Comparison of ENCODE assay signal across 8 cellular contexts in the genomic region with DNA sequence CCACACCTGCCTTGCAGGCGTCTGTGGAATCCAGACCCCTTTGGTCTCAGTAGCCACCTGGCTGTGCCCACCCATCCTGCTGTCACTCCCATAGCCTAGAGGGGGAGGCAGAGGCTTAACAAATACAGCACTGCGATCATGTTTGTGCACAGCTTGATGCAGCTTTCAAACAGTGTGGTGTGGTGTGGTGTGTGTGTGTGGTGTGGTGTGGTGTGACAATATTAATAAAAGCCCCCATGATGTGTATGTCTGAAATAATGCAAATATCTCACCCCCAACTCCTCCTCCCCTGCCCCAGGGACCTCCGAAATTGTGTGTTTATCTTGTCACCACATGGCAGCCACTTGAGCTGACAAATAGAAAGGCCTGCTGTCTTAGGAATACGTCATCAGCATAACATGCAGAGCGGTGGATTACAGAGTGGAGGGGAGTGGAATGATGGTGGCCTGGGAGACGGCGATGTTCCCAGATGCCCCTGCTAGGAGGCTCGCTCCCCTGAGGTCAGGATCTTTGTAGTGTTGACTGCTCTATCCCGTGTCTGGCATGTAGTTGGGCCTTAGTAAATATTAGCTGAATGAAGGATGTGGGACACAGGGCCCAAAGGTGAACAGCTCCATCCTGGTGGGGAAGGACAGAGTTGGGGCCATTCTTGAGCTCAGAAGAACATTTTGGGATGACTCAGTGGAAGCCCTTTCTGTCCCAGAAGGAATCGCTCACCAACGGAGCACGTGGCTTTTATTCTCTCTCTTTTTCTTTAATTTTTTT. TPM values are rescaled to one million over a fixed set of nuclear protein-coding genes. Genes with fewer than 3 reads are reported as not detected.
DNase-seq lines count a peak whose midpoint lies in the region; ATAC-seq, FAIRE-seq and TF ChIP-seq lines count a peak whose summit lies in the region.

No MANE protein-coding gene starts in this region.

- peak overlapping the region; percentile 84 for H3K4me3 Mint-ChIP-seq in activated CD4-positive, alpha-beta memory T cell treated with anti-CD3 and anti-CD28 coated beads, Interleukin-2, amount 10 ng/mL, durations not matched to agents 7 days and 5 days
- no peak overlapping the region for H3K4me3 Mint-ChIP-seq in activated CD4-positive, alpha-beta memory T cell treated with anti-CD3 and anti-CD28 coated beads for 36 hours

- peak overlapping the region; percentile 66; the same call in 2 of the 3 replicates for H3K27ac ChIP-seq in K562 (ENCODE audit: extremely low read depth, low read depth, low read length)

- H3K9ac ChIP-seq in K562 (ENCODE audit: insufficient read depth in 1 of 2, low read depth in 2 of 2, low read length in 2 of 2): peak overlapping the region; percentile 71 to 86; a peak in 3 of 4 replicates

- H3K27me3 Mint-ChIP-seq in activated CD4-positive, alpha-beta memory T cell treated with anti-CD3 and anti-CD28 coated beads, Interleukin-2, amount 10 ng/mL, durations not matched to agents 7 days and 5 days: no peaks in the 10 kb centered on the region
- no peaks in the 10 kb centered on the region for H3K27me3 Mint-ChIP-seq in activated CD4-positive, alpha-beta memory T cell treated with anti-CD3 and anti-CD28 coated beads for 36 hours

- H3K9me3 ChIP-seq in K562 (replicated peaks; ENCODE audit: control insufficient read depth, insufficient read depth, low read depth, low read length): no peaks in the 10 kb centered on the region

- H3K4me2 ChIP-seq in K562 (ENCODE audit: insufficient read depth, low read length): peak overlapping the region; percentile 92

- TF ChIP-seq RAD21 in K562 (CRISPR knock-in tag; conservative IDR thresholded peaks at IDR 0.05 in 1 of 2, IDR thresholded peaks at IDR 0.05 in 1 of 2): peak; percentile 36 to 65

- intact Hi-C loops in activated CD4-positive, alpha-beta memory T cell treated with anti-CD3 and anti-CD28 coated beads for 36 hours (cut with micrococcal nuclease): no loop called here
- intact Hi-C loops in K562 (cut with micrococcal nuclease): loop anchor here (1.0 kb wide), 1 partner anchor 20 kb away; no protein-coding TSS in a partner anchor

- H4K20me1 ChIP-seq in K562 (replicated peaks; ENCODE audit: control insufficient read depth, insufficient read depth, low read length): peaks cover 17% of the 10 kb centered on the region

- peaks cover 4% of the 10 kb centered on the region for H3K9me1 ChIP-seq in K562 (ENCODE audit: control insufficient read depth, insufficient read depth, low read length)

- peak; percentile 51 to 65 (median 61) for TF ChIP-seq CTCF in K562 (IDR thresholded peaks at IDR 0.05 in 2 of 3, conservative IDR thresholded peaks at IDR 0.05 in 1 of 3; ENCODE audit: insufficient read depth in 2 of 3, low read depth in 1 of 3, low read length in 3 of 3)
- peak; percentile 57 for TF ChIP-seq CTCF in kidney epithelial cell (IDR thresholded peaks at IDR 0.05; ENCODE audit: insufficient read depth, low read length, poor library complexity, severe bottlenecking)

- 29% methylated on average over 9 of the region's 12 CpGs for WGBS in K562 (ENCODE audit: insufficient coverage, low coverage, missing lambda C conversion rate)

- peaks cover 53% of the 10 kb centered on the region; the same call in 2 of the 3 replicates for H3K36me3 ChIP-seq in K562 (ENCODE audit: control insufficient read depth, insufficient read depth, low read length)
- peaks cover 1% of the 10 kb centered on the region for H3K36me3 ChIP-seq in kidney epithelial cell (ENCODE audit: control insufficient read depth, insufficient read depth, low read length)

- DNase-seq in activated CD4-positive, alpha-beta memory T cell treated with anti-CD3 and anti-CD28 coated beads, Interleukin-2, amount 10 ng/mL, durations not matched to agents 7 days and 5 days: no peak
- no peak for DNase-seq in activated CD4-positive, alpha-beta memory T cell treated with anti-CD3 and anti-CD28 coated beads for 36 hours
- DNase-seq in NCI-H510A treated with DMSO at 0.1 percent for 48 hours (lab: John Stamatoyannopoulos, UW): peak; percentile 47
- peak in 2 of 4 experiments; percentile 7 to 62 for DNase-seq in K562 (ENCODE audit: extremely low read depth in 1 of 4, low spot score in 3 of 4)
- DNase-seq in kidney epithelial cell (ENCODE audit: low read depth): no peak
- peak; percentile 71 for DNase-seq in superior temporal gyrus (ENCODE audit: extremely low spot score)
- DNase-seq in A172 (ENCODE audit: low spot score): no peak
- no peak for DNase-seq in iPS-NIHi7 (ENCODE audit: extremely low spot score)

- peaks cover 41% of the 10 kb centered on the region for H3K4me1 Mint-ChIP-seq in activated CD4-positive, alpha-beta memory T cell treated with anti-CD3 and anti-CD28 coated beads, Interleukin-2, amount 10 ng/mL, durations not matched to agents 7 days and 5 days
- peaks cover 31% of the 10 kb centered on the region for H3K4me1 Mint-ChIP-seq in activated CD4-positive, alpha-beta memory T cell treated with anti-CD3 and anti-CD28 coated beads for 36 hours (ENCODE audit: low read depth)

- no peak overlapping the region for H3K27ac Mint-ChIP-seq in activated CD4-positive, alpha-beta memory T cell treated with anti-CD3 and anti-CD28 coated beads, Interleukin-2, amount 10 ng/mL, durations not matched to agents 7 days and 5 days
- no peak overlapping the region for H3K27ac Mint-ChIP-seq in activated CD4-positive, alpha-beta memory T cell treated with anti-CD3 and anti-CD28 coated beads for 36 hours

- H3K4me1 ChIP-seq in K562 (replicated peaks in 1 of 2; ENCODE audit: control insufficient read depth in 2 of 2, insufficient read depth in 2 of 2, low read length in 2 of 2): peaks cover 20 to 34% of the 10 kb centered on the region in 2 experiments

- peaks cover 69% of the 10 kb centered on the region for H3K79me2 ChIP-seq in K562 (ENCODE audit: control insufficient read depth, insufficient read depth, low read length)

- no peak for TF ChIP-seq EP300 in K562 (IDR thresholded peaks at IDR 0.05; ENCODE audit: low read length)

- peaks cover 14% of the 10 kb centered on the region for H3K36me3 Mint-ChIP-seq in activated CD4-positive, alpha-beta memory T cell treated with anti-CD3 and anti-CD28 coated beads, Interleukin-2, amount 10 ng/mL, durations not matched to agents 7 days and 5 days (ENCODE audit: low read depth)
- peaks cover 12% of the 10 kb centered on the region for H3K36me3 Mint-ChIP-seq in activated CD4-positive, alpha-beta memory T cell treated with anti-CD3 and anti-CD28 coated beads for 36 hours

- no peaks in the 10 kb centered on the region for H3K27me3 ChIP-seq in K562 (ENCODE audit: control insufficient read depth in 2 of 2, insufficient read depth in 2 of 2, low read length in 2 of 2)
- H3K27me3 ChIP-seq in kidney epithelial cell (ENCODE audit: control insufficient read depth, insufficient read depth, low read length): no peaks in the 10 kb centered on the region

- BruUV-seq in K562 (replicated peaks; lab: Mats Ljungman, UMichigan): no TSS peak

- H2AFZ ChIP-seq in K562 (ENCODE audit: low read depth, low read length): 0 out of 2 replicates have a peak overlapping the region, but pooled peaks have one; percentile 51

- CTCF ChIA-PET in activated CD4-positive, alpha-beta memory T cell treated with anti-CD3 and anti-CD28 coated beads, Interleukin-2, amount 10 ng/mL, durations not matched to agents 7 days and 5 days (lab: Charles Lee): interaction anchor here (0.6 to 12.8 kb wide), 9 partner anchors 10 to 202 kb away, joined by 3 to 191 read pairs (median 5); partner anchors contain the start of genes LGALS1 and NOL12
- CTCF ChIA-PET in activated CD4-positive, alpha-beta memory T cell treated with anti-CD3 and anti-CD28 coated beads for 36 hours (lab: Charles Lee): interaction anchor here (0.8 to 14.0 kb wide), 8 partner anchors 10 to 94 kb away, joined by 4 to 184 read pairs (median 6); partner anchors contain the start of gene LGALS1
- CTCF ChIA-PET in K562 (lab: Yijun Ruan, JAX; ENCODE audit: low intra/inter-chr PET ratio): interaction anchor here (0.8 to 1.3 kb wide), 3 partner anchors 20 to 25 kb away, joined by 3 to 9 read pairs (median 4); partner anchors contain the start of gene NOL12

- H3K9me3 Mint-ChIP-seq in activated CD4-positive, alpha-beta memory T cell treated with anti-CD3 and anti-CD28 coated beads, Interleukin-2, amount 10 ng/mL, durations not matched to agents 7 days and 5 days: no peaks in the 10 kb centered on the region
- H3K9me3 Mint-ChIP-seq in activated CD4-positive, alpha-beta memory T cell treated with anti-CD3 and anti-CD28 coated beads for 36 hours: no peaks in the 10 kb centered on the region

- peak overlapping the region; percentile 63 for H3K4me3 ChIP-seq in K562
- H3K4me3 ChIP-seq in kidney epithelial cell (ENCODE audit: low read depth, low read length): no peak overlapping the region

- peak; percentile 83 for FAIRE-seq in K562 (lab: Jason Lieb, UNC)

- no peak for TF ChIP-seq POLR2A in K562 (conservative IDR thresholded peaks at IDR 0.05)

- in situ Hi-C loops in K562 (cut with MboI): no loop called here

- ATAC-seq in K562: peak; percentile 38

- POLR2A ChIA-PET in activated CD4-positive, alpha-beta memory T cell treated with anti-CD3 and anti-CD28 coated beads, Interleukin-2, amount 10 ng/mL, durations not matched to agents 7 days and 5 days (lab: Charles Lee): interaction anchor here (0.8 to 15.9 kb wide), 4 partner anchors 9 to 25 kb away, joined by 4 to 244 read pairs (median 6); partner anchors contain the start of genes LGALS1 and NOL12
- POLR2A ChIA-PET in activated CD4-positive, alpha-beta memory T cell treated with anti-CD3 and anti-CD28 coated beads for 36 hours (lab: Charles Lee): interaction anchor here (1.1 to 1.9 kb wide), 2 partner anchors 10 to 14 kb away, joined by 3 to 9 read pairs; partner anchors contain the start of gene LGALS1
- POLR2A ChIA-PET in K562 (lab: Yijun Ruan, JAX): interaction anchor here (0.6 to 1.7 kb wide), 4 partner anchors 10 to 120 kb away, joined by 3 to 11 read pairs (median 7); partner anchors contain the start of gene LGALS1

RNA-seq across cellular contexts. Expression of gene PDXP, which starts 2.8 kb away (rescaled TPM):
- 10 to 100 TPM; 19.1 to 21.6 TPM for total RNA-seq in activated CD4-positive, alpha-beta memory T cell treated with anti-CD3 and anti-CD28 coated beads, Interleukin-2, amount 10 ng/mL, durations not matched to agents 7 days and 5 days
- 10 to 100 TPM; 21.9 to 22.9 TPM for total RNA-seq in activated CD4-positive, alpha-beta memory T cell treated with anti-CD3 and anti-CD28 coated beads for 36 hours
- 8.1 and 23.1 TPM in 2 replicates for total RNA-seq in K562 (2011; cell fraction: chromatin; rRNA removed; ENCODE audit: low replicate concordance)
- total RNA-seq in K562 (2011; cell fraction: nucleolus; rRNA removed): 20.8 and 21.3 TPM in 2 replicates
- 19.4 and 21.3 TPM in 2 replicates for total RNA-seq in K562 (2011; cell fraction: nucleoplasm; rRNA removed)
- total RNA-seq in K562 (2014; rRNA removed) (38.8 and 55.8 TPM in 2 replicates), K562 (2014; rRNA removed; fragmentation: Illumina TruSeq; extraction: Trizol) (27.6 and 29.0 TPM in 2 replicates), K562 (2015; rRNA removed; fragmentation: Illumina TruSeq; extraction: Trizol) (30.9 and 32.5 TPM in 2 replicates), K562 (2021) (47.5 and 50.0 TPM in 2 replicates), kidney epithelial cell (13.3 and 14.3 TPM in 2 replicates)
- polyA plus RNA-seq in K562 (2011; rRNA removed) (42.8 and 51.4 TPM in 2 replicates), K562 (2014; fragmentation: Illumina TruSeq; extraction: Trizol) (54.2 and 62.3 TPM in 2 replicates), K562 (2014; fragmentation: Nextera tagmentation; extraction: Ambion mirVana) (10 to 100 TPM in 1 of 2 experiments, 1 to 10 TPM in 1; 7.9 to 11.8 TPM), K562 (2014; rRNA removed) (45.7 and 47.8 TPM in 2 replicates)
- 73.7 and 106 TPM in 2 replicates for polyA plus RNA-seq in K562 (2011; cell fraction: cytosol; rRNA removed)
- 34.8 and 35.2 TPM in 2 replicates for polyA plus RNA-seq in K562 (2011; cell fraction: nucleus; rRNA removed)
- 25.7 and 42.5 TPM in 2 replicates for polyA plus RNA-seq in K562 (2012)
- 21.5 and 27.1 TPM in 2 replicates for polyA minus RNA-seq in K562 (2011; rRNA and poly(A)+ RNA removed)
- polyA minus RNA-seq in K562 (2011; cell fraction: cytosol; rRNA and poly(A)+ RNA removed): 30.1 and 30.4 TPM in 2 replicates
- polyA minus RNA-seq in K562 (2011; cell fraction: nucleus; rRNA and poly(A)+ RNA removed): 8.6 and 12.3 TPM in 2 replicates
- 10.8 and 11.7 TPM in 2 replicates for total RNA-seq in A172 (2014; rRNA removed; shearing (Covaris generic))

RNA-seq across cellular contexts. Expression of gene LGALS1, which starts 14.1 kb away (rescaled TPM):
- total RNA-seq in activated CD4-positive, alpha-beta memory T cell treated with anti-CD3 and anti-CD28 coated beads, Interleukin-2, amount 10 ng/mL, durations not matched to agents 7 days and 5 days: 1,000 to 10,000 TPM; 2,209 to 2,240 TPM
- total RNA-seq in activated CD4-positive, alpha-beta memory T cell treated with anti-CD3 and anti-CD28 coated beads for 36 hours: 100 to 1,000 TPM; 816 to 833 TPM
- 14.2 and 41.4 TPM in 2 replicates for total RNA-seq in K562 (2011; cell fraction: chromatin; rRNA removed; ENCODE audit: low replicate concordance)
- total RNA-seq in K562 (2011; cell fraction: nucleolus; rRNA removed): 152 and 183 TPM in 2 replicates
- total RNA-seq in K562 (2011; cell fraction: nucleoplasm; rRNA removed): 99.6 and 131 TPM in 2 replicates
- total RNA-seq in K562 (2014; rRNA removed) (373 and 487 TPM in 2 replicates), K562 (2014; rRNA removed; fragmentation: Illumina TruSeq; extraction: Trizol) (94.3 and 160 TPM in 2 replicates), K562 (2015; rRNA removed; fragmentation: Illumina TruSeq; extraction: Trizol) (455 and 466 TPM in 2 replicates), K562 (2021) (330 and 373 TPM in 2 replicates), kidney epithelial cell (500 and 806 TPM in 2 replicates)
- polyA plus RNA-seq in K562 (2011; rRNA removed) (800 and 995 TPM in 2 replicates), K562 (2014; fragmentation: Illumina TruSeq; extraction: Trizol) (189 and 298 TPM in 2 replicates), K562 (2014; fragmentation: Nextera tagmentation; extraction: Ambion mirVana) (100 to 1,000 TPM; 240 to 301 TPM), K562 (2014; rRNA removed) (474 and 680 TPM in 2 replicates)
- 1,618 and 2,500 TPM in 2 replicates for polyA plus RNA-seq in K562 (2011; cell fraction: cytosol; rRNA removed)
- polyA plus RNA-seq in K562 (2011; cell fraction: nucleus; rRNA removed): 492 and 635 TPM in 2 replicates
- polyA plus RNA-seq in K562 (2012): 1,292 and 1,616 TPM in 2 replicates
- 187 and 354 TPM in 2 replicates for polyA minus RNA-seq in K562 (2011; rRNA and poly(A)+ RNA removed)
- 194 and 200 TPM in 2 replicates for polyA minus RNA-seq in K562 (2011; cell fraction: cytosol; rRNA and poly(A)+ RNA removed)
- 64.1 and 86.9 TPM in 2 replicates for polyA minus RNA-seq in K562 (2011; cell fraction: nucleus; rRNA and poly(A)+ RNA removed)
- 3,374 and 3,537 TPM in 2 replicates for total RNA-seq in A172 (2014; rRNA removed; shearing (Covaris generic))

RNA-seq across cellular contexts. Expression of gene SH3BP1, which starts 21.9 kb away (rescaled TPM):
- 100 to 1,000 TPM; 161 to 162 TPM for total RNA-seq in activated CD4-positive, alpha-beta memory T cell treated with anti-CD3 and anti-CD28 coated beads, Interleukin-2, amount 10 ng/mL, durations not matched to agents 7 days and 5 days
- 100 to 1,000 TPM in 1 of 2 experiments, 10 to 100 TPM in 1; 97.6 to 102 TPM for total RNA-seq in activated CD4-positive, alpha-beta memory T cell treated with anti-CD3 and anti-CD28 coated beads for 36 hours
- 27.4 and 84.8 TPM in 2 replicates for total RNA-seq in K562 (2011; cell fraction: chromatin; rRNA removed; ENCODE audit: low replicate concordance)
- total RNA-seq in K562 (2011; cell fraction: nucleolus; rRNA removed): 40.0 and 41.0 TPM in 2 replicates
- 21.5 and 25.7 TPM in 2 replicates for total RNA-seq in K562 (2011; cell fraction: nucleoplasm; rRNA removed)
- total RNA-seq in K562 (2014; rRNA removed) (18.6 and 21.2 TPM in 2 replicates), K562 (2014; rRNA removed; fragmentation: Illumina TruSeq; extraction: Trizol) (7.4 and 9.7 TPM in 2 replicates), K562 (2015; rRNA removed; fragmentation: Illumina TruSeq; extraction: Trizol) (9.3 and 9.4 TPM in 2 replicates), K562 (2021) (29.9 and 36.2 TPM in 2 replicates), kidney epithelial cell (5.0 and 10.4 TPM in 2 replicates)
- polyA plus RNA-seq in K562 (2011; rRNA removed) (11.5 and 14.9 TPM in 2 replicates), K562 (2014; fragmentation: Illumina TruSeq; extraction: Trizol) (32.1 and 36.0 TPM in 2 replicates), K562 (2014; fragmentation: Nextera tagmentation; extraction: Ambion mirVana) (under 1 TPM; 0.10 to 0.17 TPM), K562 (2014; rRNA removed) (8.7 and 10.4 TPM in 2 replicates)
- polyA plus RNA-seq in K562 (2011; cell fraction: cytosol; rRNA removed): 10.1 and 21.2 TPM in 2 replicates
- 23.7 and 33.6 TPM in 2 replicates for polyA plus RNA-seq in K562 (2011; cell fraction: nucleus; rRNA removed)
- 34.0 and 58.5 TPM in 2 replicates for polyA plus RNA-seq in K562 (2012)
- polyA minus RNA-seq in K562 (2011; rRNA and poly(A)+ RNA removed): 16.7 and 17.5 TPM in 2 replicates
- 12.7 and 19.9 TPM in 2 replicates for polyA minus RNA-seq in K562 (2011; cell fraction: cytosol; rRNA and poly(A)+ RNA removed)
- 13.7 and 15.5 TPM in 2 replicates for polyA minus RNA-seq in K562 (2011; cell fraction: nucleus; rRNA and poly(A)+ RNA removed)
- 0.07 TPM in 1 of 2 replicates, not detected in the other for total RNA-seq in A172 (2014; rRNA removed; shearing (Covaris generic))

RNA-seq across cellular contexts. Expression of gene NOL12, which starts 24.8 kb away (rescaled TPM):
- total RNA-seq in activated CD4-positive, alpha-beta memory T cell treated with anti-CD3 and anti-CD28 coated beads, Interleukin-2, amount 10 ng/mL, durations not matched to agents 7 days and 5 days: 10 to 100 TPM; 36.6 to 36.9 TPM
- total RNA-seq in activated CD4-positive, alpha-beta memory T cell treated with anti-CD3 and anti-CD28 coated beads for 36 hours: 10 to 100 TPM; 32.5 to 33.3 TPM
- 24.1 and 61.4 TPM in 2 replicates for total RNA-seq in K562 (2011; cell fraction: chromatin; rRNA removed; ENCODE audit: low replicate concordance)
- total RNA-seq in K562 (2011; cell fraction: nucleolus; rRNA removed): 43.3 and 44.0 TPM in 2 replicates
- total RNA-seq in K562 (2011; cell fraction: nucleoplasm; rRNA removed): 30.8 and 31.2 TPM in 2 replicates
- total RNA-seq in K562 (2014; rRNA removed) (40.9 and 42.2 TPM in 2 replicates), K562 (2014; rRNA removed; fragmentation: Illumina TruSeq; extraction: Trizol) (8.4 and 13.9 TPM in 2 replicates), K562 (2015; rRNA removed; fragmentation: Illumina TruSeq; extraction: Trizol) (29.1 and 33.7 TPM in 2 replicates), K562 (2021) (26.8 and 28.5 TPM in 2 replicates), kidney epithelial cell (46.2 and 59.0 TPM in 2 replicates)
- polyA plus RNA-seq in K562 (2011; rRNA removed) (17.2 and 19.8 TPM in 2 replicates), K562 (2014; fragmentation: Illumina TruSeq; extraction: Trizol) (33.6 and 34.3 TPM in 2 replicates), K562 (2014; fragmentation: Nextera tagmentation; extraction: Ambion mirVana) (10 to 100 TPM in 1 of 2 experiments, 1 to 10 TPM in 1; 2.8 to 10.5 TPM), K562 (2014; rRNA removed) (40.8 and 41.4 TPM in 2 replicates)
- polyA plus RNA-seq in K562 (2011; cell fraction: cytosol; rRNA removed): 19.6 and 24.7 TPM in 2 replicates
- polyA plus RNA-seq in K562 (2011; cell fraction: nucleus; rRNA removed): 38.3 and 48.3 TPM in 2 replicates
- 25.1 and 27.1 TPM in 2 replicates for polyA plus RNA-seq in K562 (2012)
- 7.3 and 8.8 TPM in 2 replicates for polyA minus RNA-seq in K562 (2011; rRNA and poly(A)+ RNA removed)
- polyA minus RNA-seq in K562 (2011; cell fraction: cytosol; rRNA and poly(A)+ RNA removed): 8.7 and 12.7 TPM in 2 replicates
- 7.2 and 10.0 TPM in 2 replicates for polyA minus RNA-seq in K562 (2011; cell fraction: nucleus; rRNA and poly(A)+ RNA removed)
- total RNA-seq in A172 (2014; rRNA removed; shearing (Covaris generic)): 24.2 and 56.1 TPM in 2 replicates

RNA-seq across cellular contexts. Expression of gene TRIOBP, which starts 35.5 kb away (rescaled TPM):
- 10 to 100 TPM; 40.9 to 42.7 TPM for total RNA-seq in activated CD4-positive, alpha-beta memory T cell treated with anti-CD3 and anti-CD28 coated beads, Interleukin-2, amount 10 ng/mL, durations not matched to agents 7 days and 5 days
- 10 to 100 TPM; 25.0 to 26.8 TPM for total RNA-seq in activated CD4-positive, alpha-beta memory T cell treated with anti-CD3 and anti-CD28 coated beads for 36 hours
- 9.1 and 30.1 TPM in 2 replicates for total RNA-seq in K562 (2011; cell fraction: chromatin; rRNA removed; ENCODE audit: low replicate concordance)
- total RNA-seq in K562 (2011; cell fraction: nucleolus; rRNA removed): 16.3 and 16.6 TPM in 2 replicates
- 9.3 and 13.8 TPM in 2 replicates for total RNA-seq in K562 (2011; cell fraction: nucleoplasm; rRNA removed)
- total RNA-seq in K562 (2014; rRNA removed) (9.4 and 11.9 TPM in 2 replicates), K562 (2014; rRNA removed; fragmentation: Illumina TruSeq; extraction: Trizol) (2.9 and 3.3 TPM in 2 replicates), K562 (2015; rRNA removed; fragmentation: Illumina TruSeq; extraction: Trizol) (4.0 and 4.6 TPM in 2 replicates), K562 (2021) (9.9 and 11.0 TPM in 2 replicates), kidney epithelial cell (62.8 and 68.9 TPM in 2 replicates)
- polyA plus RNA-seq in K562 (2011; rRNA removed) (6.7 and 9.9 TPM in 2 replicates), K562 (2014; fragmentation: Illumina TruSeq; extraction: Trizol) (5.5 and 6.6 TPM in 2 replicates), K562 (2014; fragmentation: Nextera tagmentation; extraction: Ambion mirVana) (under 1 TPM; 0.24 TPM), K562 (2014; rRNA removed) (13.2 and 13.8 TPM in 2 replicates)
- 6.9 and 10.9 TPM in 2 replicates for polyA plus RNA-seq in K562 (2011; cell fraction: cytosol; rRNA removed)
- polyA plus RNA-seq in K562 (2011; cell fraction: nucleus; rRNA removed): 18.4 and 22.5 TPM in 2 replicates
- polyA plus RNA-seq in K562 (2012): 6.7 and 16.8 TPM in 2 replicates
- 7.9 and 10.8 TPM in 2 replicates for polyA minus RNA-seq in K562 (2011; rRNA and poly(A)+ RNA removed)
- 3.1 and 3.9 TPM in 2 replicates for polyA minus RNA-seq in K562 (2011; cell fraction: cytosol; rRNA and poly(A)+ RNA removed)
- 5.8 and 8.2 TPM in 2 replicates for polyA minus RNA-seq in K562 (2011; cell fraction: nucleus; rRNA and poly(A)+ RNA removed)
- 41.4 and 43.4 TPM in 2 replicates for total RNA-seq in A172 (2014; rRNA removed; shearing (Covaris generic))

Comparison
In these comparisons a context has a peak if more than half of its experiments do, and no peak if none do; other contexts are left out.
1. DNase-seq: peak in NCI-H510A treated with DMSO at 0.1 percent for 48 hours (single experiment) and superior temporal gyrus (single experiment); none in activated CD4-positive, alpha-beta memory T cell treated with anti-CD3 and anti-CD28 coated beads, Interleukin-2, amount 10 ng/mL, durations not matched to agents 7 days and 5 days (single experiment), activated CD4-positive, alpha-beta memory T cell treated with anti-CD3 and anti-CD28 coated beads for 36 hours (single experiment), kidney epithelial cell (single experiment), A172 (single experiment) and iPS-NIHi7 (single experiment).